2 cellular contexts compared by ENCODE assay signal in genomic region chr11:65537296-65537597, GRCh38.
TF ChIP-seq lines count a peak whose summit lies in the region.

No MANE protein-coding gene starts in this region.

TF ChIP-seq in IMR-90, 13 proteins besides CTCF, POLR2A, EP300 and RAD21:
- TF ChIP-seq MAFK (IDR thresholded peaks at IDR 0.05; ENCODE audit: low read depth, low read length) (no peak), USF2 (IDR thresholded peaks at IDR 0.05; ENCODE audit: low read depth, low read length) (no peak), RCOR1 (IDR thresholded peaks at IDR 0.05; ENCODE audit: insufficient replicate concordance, low read length) (no peak), BHLHE40 (IDR thresholded peaks at IDR 0.05; ENCODE audit: low read depth, low read length) (no peak), FOS (IDR thresholded peaks at IDR 0.05; ENCODE audit: low read depth, low read length) (no peak), CEBPB (IDR thresholded peaks at IDR 0.05; ENCODE audit: low read depth, low read length) (no peak), MAZ (IDR thresholded peaks at IDR 0.05; ENCODE audit: borderline replicate concordance, low read depth, low read length) (no peak), RFX5 (IDR thresholded peaks at IDR 0.05; ENCODE audit: low read depth, low read length) (no peak), SMC3 (IDR thresholded peaks at IDR 0.05; ENCODE audit: low read depth, low read length) (no peak), NFE2L2 (IDR thresholded peaks at IDR 0.05; ENCODE audit: low read depth, low read length) (no peak), MXI1 (IDR thresholded peaks at IDR 0.05; ENCODE audit: borderline replicate concordance, low read depth, low read length) (no peak), CHD1 (IDR thresholded peaks at IDR 0.05; ENCODE audit: low read depth, low read length) (no peak)
- TF ChIP-seq, protein P1, sequence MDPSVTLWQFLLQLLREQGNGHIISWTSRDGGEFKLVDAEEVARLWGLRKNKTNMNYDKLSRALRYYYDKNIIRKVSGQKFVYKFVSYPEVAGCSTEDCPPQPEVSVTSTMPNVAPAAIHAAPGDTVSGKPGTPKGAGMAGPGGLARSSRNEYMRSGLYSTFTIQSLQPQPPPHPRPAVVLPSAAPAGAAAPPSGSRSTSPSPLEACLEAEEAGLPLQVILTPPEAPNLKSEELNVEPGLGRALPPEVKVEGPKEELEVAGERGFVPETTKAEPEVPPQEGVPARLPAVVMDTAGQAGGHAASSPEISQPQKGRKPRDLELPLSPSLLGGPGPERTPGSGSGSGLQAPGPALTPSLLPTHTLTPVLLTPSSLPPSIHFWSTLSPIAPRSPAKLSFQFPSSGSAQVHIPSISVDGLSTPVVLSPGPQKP (IDR thresholded peaks at IDR 0.05; ENCODE audit: borderline replicate concordance, low read depth, low read length) = no peak

TF ChIP-seq in H1, 55 proteins besides CTCF, POLR2A, EP300 and RAD21:
- TF ChIP-seq BACH1 (IDR thresholded peaks at IDR 0.05; ENCODE audit: low read length) (no peak), KDM1A (IDR thresholded peaks at IDR 0.05; ENCODE audit: borderline replicate concordance, low read length) (no peak), SUZ12 (IDR thresholded peaks at IDR 0.05; ENCODE audit: low read length) (no peak), JUN (IDR thresholded peaks at IDR 0.05; ENCODE audit: low read depth, low read length) (no peak), JUND (IDR thresholded peaks at IDR 0.05; ENCODE audit: low read length) (no peak), RBBP5 (IDR thresholded peaks at IDR 0.05; ENCODE audit: borderline replicate concordance, low read depth, low read length) (no peak), TCF12 (IDR thresholded peaks at IDR 0.05; ENCODE audit: low read depth, low read length) (no peak), SP4 (IDR thresholded peaks at IDR 0.05; ENCODE audit: low read length) (no peak), CHD7 (IDR thresholded peaks at IDR 0.05; ENCODE audit: insufficient replicate concordance, low read length) (no peak), CEBPB (IDR thresholded peaks at IDR 0.05; ENCODE audit: low read depth, low read length) (no peak), PHF8 (conservative IDR thresholded peaks at IDR 0.05; ENCODE audit: low read depth, low read length) (no peak), KDM4A (IDR thresholded peaks at IDR 0.05; ENCODE audit: low read depth, low read length, severe bottlenecking) (no peak), YY1 (IDR thresholded peaks at IDR 0.05; ENCODE audit: low read depth, low read length) (no peak), SIX5 (IDR thresholded peaks at IDR 0.05; ENCODE audit: low read depth, low read length) (no peak), ATF3 (IDR thresholded peaks at IDR 0.05; ENCODE audit: insufficient read depth, low read depth, low read length) (no peak), RFX5 (IDR thresholded peaks at IDR 0.05; ENCODE audit: borderline replicate concordance, low read depth, low read length) (no peak), SP1 (IDR thresholded peaks at IDR 0.05; ENCODE audit: low read depth, low read length) (no peak), USF2 (IDR thresholded peaks at IDR 0.05; ENCODE audit: low read length) (no peak), SRF (IDR thresholded peaks at IDR 0.05; ENCODE audit: low read depth, low read length) (no peak)
- TF ChIP-seq, protein P2, sequence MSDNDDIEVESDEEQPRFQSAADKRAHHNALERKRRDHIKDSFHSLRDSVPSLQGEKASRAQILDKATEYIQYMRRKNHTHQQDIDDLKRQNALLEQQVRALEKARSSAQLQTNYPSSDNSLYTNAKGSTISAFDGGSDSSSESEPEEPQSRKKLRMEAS (IDR thresholded peaks at IDR 0.05) = no peak
